Comparison of ENCODE assay signal across 1 cellular context in genomic region chr2:20191714-20192569, GRCh38.
TF ChIP-seq lines count a peak whose summit lies in the region.

No MANE protein-coding gene starts in this region.

TF ChIP-seq in HepG2, 621 proteins besides CTCF, POLR2A, EP300 and RAD21 (continued from another document and continues in another):
- TF ChIP-seq ZBED4 (CRISPR knock-in tag; IDR thresholded peaks at IDR 0.05; ENCODE audit: borderline replicate concordance) (no peak), NCOR1 (IDR thresholded peaks at IDR 0.05; ENCODE audit: borderline replicate concordance, low read length) (no peak), SMAD1 (CRISPR knock-in tag; IDR thresholded peaks at IDR 0.05; ENCODE audit: borderline replicate concordance, low read depth) (no peak), CAMTA2 (CRISPR knock-in tag; IDR thresholded peaks at IDR 0.05; ENCODE audit: borderline replicate concordance) (no peak), ZNF33B (CRISPR knock-in tag; IDR thresholded peaks at IDR 0.05) (no peak), MTERF4 (CRISPR knock-in tag; IDR thresholded peaks at IDR 0.05) (no peak), CHD4 (IDR thresholded peaks at IDR 0.05; ENCODE audit: borderline replicate concordance, low read length) (no peak), FUBP1 (CRISPR knock-in tag; IDR thresholded peaks at IDR 0.05; ENCODE audit: borderline replicate concordance) (no peak), ARID2 (CRISPR knock-in tag; IDR thresholded peaks at IDR 0.05; ENCODE audit: borderline replicate concordance) (no peak), RFX1 (IDR thresholded peaks at IDR 0.05) (no peak), ZNF503 (CRISPR knock-in tag; IDR thresholded peaks at IDR 0.05) (no peak), ZNF747 (CRISPR knock-in tag; IDR thresholded peaks at IDR 0.05; ENCODE audit: borderline replicate concordance) (no peak), MXI1 (IDR thresholded peaks at IDR 0.05; ENCODE audit: borderline replicate concordance, low read depth, low read length) (no peak), THAP11 (CRISPR knock-in tag; IDR thresholded peaks at IDR 0.05) (no peak), DDIT3 (CRISPR knock-in tag; IDR thresholded peaks at IDR 0.05) (no peak), WIZ (CRISPR knock-in tag; IDR thresholded peaks at IDR 0.05) (no peak), ZNF704 (CRISPR knock-in tag; IDR thresholded peaks at IDR 0.05; ENCODE audit: borderline replicate concordance) (no peak), ZNF850 (CRISPR knock-in tag; conservative IDR thresholded peaks at IDR 0.05) (no peak), JUNB (CRISPR knock-in tag; IDR thresholded peaks at IDR 0.05; ENCODE audit: borderline replicate concordance) (no peak), ZNF687 (CRISPR knock-in tag; IDR thresholded peaks at IDR 0.05) (peak; percentile 64; the same call in 1 of the 2 replicates), ZNF609 (CRISPR knock-in tag; IDR thresholded peaks at IDR 0.05; ENCODE audit: borderline replicate concordance) (no peak; the same call in 1 of the 2 replicates), CCDC6 (CRISPR knock-in tag; IDR thresholded peaks at IDR 0.05) (no peak), CREBL2 (CRISPR knock-in tag; IDR thresholded peaks at IDR 0.05; ENCODE audit: borderline replicate concordance) (no peak), ARID5B (CRISPR knock-in tag; IDR thresholded peaks at IDR 0.05) (no peak), ETV6 (CRISPR knock-in tag; conservative IDR thresholded peaks at IDR 0.05) (no peak), PRPF4 (IDR thresholded peaks at IDR 0.05; ENCODE audit: low read depth, low read length, poor library complexity, severe bottlenecking) (no peak), MYC (CRISPR knock-in tag; IDR thresholded peaks at IDR 0.05; ENCODE audit: borderline replicate concordance) (0 out of 2 replicates have a peak, but pooled peaks have one; percentile 36), SP4 (CRISPR knock-in tag; IDR thresholded peaks at IDR 0.05) (no peak), ZNF75D (CRISPR knock-in tag; IDR thresholded peaks at IDR 0.05; ENCODE audit: borderline replicate concordance) (no peak), GATA4 (IDR thresholded peaks at IDR 0.05; ENCODE audit: borderline replicate concordance, low read depth) (no peak), YEATS2 (CRISPR knock-in tag; IDR thresholded peaks at IDR 0.05; ENCODE audit: borderline replicate concordance) (no peak), ATAD3A (CRISPR knock-in tag; IDR thresholded peaks at IDR 0.05) (no peak), RBM39 (IDR thresholded peaks at IDR 0.05; ENCODE audit: low read depth, low read length, poor library complexity, severe bottlenecking) (no peak)
